Comparison of ENCODE assay signal across 8 cellular contexts in the genomic region with DNA sequence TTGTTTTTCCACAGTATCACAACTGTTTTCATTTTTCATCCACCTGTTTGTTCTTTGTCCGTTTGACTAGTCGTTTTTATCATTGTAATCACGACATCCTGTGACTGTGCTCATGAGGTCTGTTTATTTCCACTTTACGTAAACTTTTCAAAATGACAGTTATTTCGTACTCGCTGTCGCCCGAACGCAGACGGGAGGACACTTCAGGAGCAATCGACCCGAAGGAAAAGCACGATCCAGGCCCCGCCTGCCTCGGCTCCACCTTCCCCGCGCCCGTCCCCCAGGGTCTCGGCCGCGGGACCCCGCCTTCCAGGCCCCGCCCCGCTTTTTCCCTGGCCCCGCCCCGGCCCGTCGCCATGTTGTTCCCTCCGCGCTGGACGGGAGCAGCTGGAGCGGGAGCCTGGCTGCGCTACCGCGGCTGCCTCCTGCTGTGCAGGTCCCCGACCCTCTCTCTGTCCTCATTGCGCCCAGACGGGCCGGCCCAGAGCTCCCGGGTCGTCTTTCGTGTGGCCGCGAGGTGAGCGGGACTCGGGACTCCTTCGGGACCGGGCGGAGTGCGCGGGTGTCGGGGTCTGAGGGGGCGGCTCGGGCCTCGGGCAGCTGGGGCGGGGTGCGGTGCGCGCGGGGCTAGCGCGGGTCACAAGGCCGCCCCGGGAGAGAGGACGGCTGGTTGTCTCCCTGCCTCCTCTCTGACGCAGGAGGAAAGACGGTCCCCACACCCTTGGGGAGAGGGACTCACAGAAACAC. TPM values are rescaled to one million over a fixed set of nuclear protein-coding genes. Genes with fewer than 3 reads are reported as not detected.
DNase-seq lines count a peak whose midpoint lies in the region; ATAC-seq and TF ChIP-seq lines count a peak whose summit lies in the region.

TSS of gene RAB9A (plus strand) at position 357 of the 747 bp plus-strand sequence. CDS start 19,619 bp downstream, outside the sequence.

- TF ChIP-seq CTCF in foreskin fibroblast (IDR thresholded peaks at IDR 0.05; ENCODE audit: low read depth, low read length), result no peak

- H3K9me3 ChIP-seq in neuron (ENCODE audit: low read length) (no peaks in the 10 kb centered on the region), subcutaneous abdominal adipose tissue (ENCODE audit: control insufficient read depth in 5 of 5, low read length in 5 of 5) (no peaks in the 10 kb centered on the region)

- peak; percentile 68 for ATAC-seq in GM21786 (IDR thresholded peaks at IDR 0.05; ENCODE audit: unreplicated experiment)

- H3K36me3 ChIP-seq in neuron (ENCODE audit: insufficient read depth, low read length), result no peaks in the 10 kb centered on the region
- H3K36me3 ChIP-seq in subcutaneous abdominal adipose tissue (ENCODE audit: control insufficient read depth in 5 of 5, insufficient read depth in 5 of 5, low read length in 5 of 5), result no peaks in the 10 kb centered on the region

- peak within 1 kb of the TSS; percentile 57 to 91 (median 87) for H3K9ac ChIP-seq in subcutaneous abdominal adipose tissue (ENCODE audit: low read length in 5 of 5)

- peaks cover 10% of the 10 kb centered on the region for H3K4me1 ChIP-seq in neuron (ENCODE audit: insufficient read depth, low read length)
- peaks cover 0 to 37% (median 26%) of the 10 kb centered on the region in 5 donors for H3K4me1 ChIP-seq in subcutaneous abdominal adipose tissue (ENCODE audit: control insufficient read depth in 5 of 5, insufficient read depth in 5 of 5, low read length in 5 of 5)

- peak; percentile 16 for DNase-seq in DMS79 treated with DMSO at 0.1 percent for 48 hours (lab: John Stamatoyannopoulos, UW)
- peak; percentile 68 for DNase-seq in LHCN-M2 (ENCODE audit: low read depth)
- DNase-seq in SHP77 treated with DMSO at 0.1 percent for 48 hours (lab: John Stamatoyannopoulos, UW), result peak; percentile 39
- DNase-seq in activated gamma-delta T cell treated with Interleukin-2 at 50 U/mL for 16 hours, result peak; percentile 75
- DNase-seq in foreskin fibroblast, result peak; percentile 54 to 87

- H3K27ac ChIP-seq in subcutaneous abdominal adipose tissue (ENCODE audit: low read depth, low read length), result peak within 1 kb of the TSS; percentile 94

- no peak within 1 kb of the TSS for H2AFZ ChIP-seq in neuron (ENCODE audit: low read depth, low read length)

- H3K27me3 ChIP-seq in neuron (ENCODE audit: insufficient read depth, low read length), result no peaks in the 10 kb centered on the region
- H3K27me3 ChIP-seq in subcutaneous abdominal adipose tissue (ENCODE audit: control insufficient read depth in 5 of 5, insufficient read depth in 4 of 5, low read length in 5 of 5), result peaks cover 0 to 13% (median 4%) of the 10 kb centered on the region in 5 donors

- H3K4me3 ChIP-seq in foreskin fibroblast (ENCODE audit: low read depth in 1 of 2, low read length in 2 of 2) (peak within 1 kb of the TSS; percentile 85 to 87), neuron (ENCODE audit: low read length) (peak within 1 kb of the TSS; percentile 58), subcutaneous abdominal adipose tissue (ENCODE audit: low read depth in 1 of 5, low read length in 5 of 5) (peak within 1 kb of the TSS; percentile 69 to 97 (median 90))

RNA-seq across cellular contexts. Expression of gene RAB9A, which starts in this region (rescaled TPM):
- total RNA-seq in LHCN-M2 (2014; rRNA removed), result 20.2 and 32.2 TPM in 2 replicates
- 11.7 TPM for polyA plus RNA-seq in LHCN-M2 (2012)

Comparison
In these comparisons a context has a peak if more than half of its experiments do, and no peak if none do; other contexts are left out.
1. Peak in every context shown above with its lines: DNase-seq, ATAC-seq, H3K4me3 ChIP-seq and H3K27ac ChIP-seq.
2. DNase-seq: peak in every context shown above with its lines; median percentile 75 in activated gamma-delta T cell treated with Interleukin-2 at 50 U/mL for 16 hours; 70 in foreskin fibroblast; 68 in LHCN-M2; 39 in SHP77 treated with DMSO at 0.1 percent for 48 hours; 16 in DMS79 treated with DMSO at 0.1 percent for 48 hours.